Comparison of ENCODE assay signal across 10 cellular contexts in genomic region chr16:17301593-17302135, GRCh38.
A peak's percentile ranks its signal among the peaks of the same experiment; 100 is the strongest.
DNase-seq lines count a peak whose midpoint lies in the region; ATAC-seq and TF ChIP-seq lines count a peak whose summit lies in the region.
"Had no signal": no experiment of that assay in that cellular context is flagged by ENCODE, and none has a peak within 500 bp of the region (broad histone marks: within the 10 kb centered on the region; RNA-seq: fewer than 3 reads in every experiment).

No MANE protein-coding gene starts in this region.

- no peaks in the 10 kb centered on the region for H3K9me3 Mint-ChIP-seq in activated T-helper 2 cell treated with anti-CD3 and anti-CD28 coated beads, Interferon-gamma antibody, Interleukin-2, Interleukin-4, amounts not matched to agents 10 μg/mL and 5 μg/mL and 100 μg/mL, durations not matched to agents 14 hours and 24 hours and 36 hours
- H3K9me3 Mint-ChIP-seq: neural crest cell had no signal

- H3K9me3 ChIP-seq in left lung, result no peaks in the 10 kb centered on the region
- H3K9me3 ChIP-seq: thoracic aorta had no signal

- H3K27ac ChIP-seq in left lung, result no peak overlapping the region
- H3K27ac ChIP-seq: thoracic aorta had no signal

- peaks cover 40% of the 10 kb centered on the region for H3K4me1 Mint-ChIP-seq in activated T-helper 2 cell treated with anti-CD3 and anti-CD28 coated beads, Interferon-gamma antibody, Interleukin-2, Interleukin-4, amounts not matched to agents 10 μg/mL and 5 μg/mL and 100 μg/mL, durations not matched to agents 14 hours and 24 hours and 36 hours (ENCODE audit: low read depth)

- H3K4me3 Mint-ChIP-seq in activated T-helper 2 cell treated with anti-CD3 and anti-CD28 coated beads, Interferon-gamma antibody, Interleukin-2, Interleukin-4, amounts not matched to agents 10 μg/mL and 5 μg/mL and 100 μg/mL, durations not matched to agents 14 hours and 24 hours and 36 hours (ENCODE audit: low read depth), result no peak overlapping the region
- H3K4me3 Mint-ChIP-seq: neural crest cell had no signal

- peak; percentile 84 for ATAC-seq in GM18508 (IDR thresholded peaks at IDR 0.05; ENCODE audit: insufficient read depth, unreplicated experiment)
- ATAC-seq in GM21529 (IDR thresholded peaks at IDR 0.05; ENCODE audit: unreplicated experiment), result peak; percentile 83
- peak; percentile 78 for ATAC-seq in HG03558 (IDR thresholded peaks at IDR 0.05; ENCODE audit: extremely low read depth, unreplicated experiment)
- peak; percentile 27 for ATAC-seq in left lung

- intact Hi-C loops in left lung (cut with DNase I), result no loop called here
- intact Hi-C loops in activated T-helper 2 cell treated with anti-CD3 and anti-CD28 coated beads, Interferon-gamma antibody, Interleukin-2, Interleukin-4, amounts not matched to agents 10 μg/mL and 5 μg/mL and 100 μg/mL, durations not matched to agents 14 hours and 24 hours and 36 hours (cut with micrococcal nuclease), result no loop called here

- H3K4me3 ChIP-seq in left lung, result no peak overlapping the region
- H3K4me3 ChIP-seq: thoracic aorta had no signal

- TF ChIP-seq CTCF in left lung (IDR thresholded peaks at IDR 0.05), result no peak

- H3K27ac Mint-ChIP-seq in activated T-helper 2 cell treated with anti-CD3 and anti-CD28 coated beads, Interferon-gamma antibody, Interleukin-2, Interleukin-4, amounts not matched to agents 10 μg/mL and 5 μg/mL and 100 μg/mL, durations not matched to agents 14 hours and 24 hours and 36 hours, result no peak overlapping the region

- H3K27me3 Mint-ChIP-seq in activated T-helper 2 cell treated with anti-CD3 and anti-CD28 coated beads, Interferon-gamma antibody, Interleukin-2, Interleukin-4, amounts not matched to agents 10 μg/mL and 5 μg/mL and 100 μg/mL, durations not matched to agents 14 hours and 24 hours and 36 hours (ENCODE audit: low read depth), result no peaks in the 10 kb centered on the region

- peaks cover 4 to 23% of the 10 kb centered on the region in 2 donors for H3K4me1 ChIP-seq in left lung

- H3K27me3 ChIP-seq in left lung, result no peaks in the 10 kb centered on the region

- no peaks in the 10 kb centered on the region for H3K36me3 ChIP-seq in left lung
- H3K36me3 ChIP-seq: thoracic aorta had no signal

- H3K36me3 Mint-ChIP-seq in activated T-helper 2 cell treated with anti-CD3 and anti-CD28 coated beads, Interferon-gamma antibody, Interleukin-2, Interleukin-4, amounts not matched to agents 10 μg/mL and 5 μg/mL and 100 μg/mL, durations not matched to agents 14 hours and 24 hours and 36 hours (ENCODE audit: low read depth), result peaks cover 4% of the 10 kb centered on the region

- no peak for DNase-seq in left lung
- DNase-seq in NCI-H2029 (lab: John Stamatoyannopoulos, UW), result no peak
- no peak for DNase-seq in activated T-helper 2 cell treated with anti-CD3 and anti-CD28 coated beads, Interferon-gamma antibody, Interleukin-2, Interleukin-4, amounts not matched to agents 10 μg/mL and 5 μg/mL and 100 μg/mL, durations not matched to agents 14 hours and 24 hours and 36 hours (ENCODE audit: low spot score)
- DNase-seq in stimulated activated CD4-positive, alpha-beta T cell treated with anti-CD3 and anti-CD28 coated beads, Interleukin-2, amount 100 ng/mL, for 48 hours, result no peak
- no peak for DNase-seq in amygdala (lab: John Stamatoyannopoulos, UW)

Comparison
In these comparisons a context has a peak if more than half of its experiments do, and no peak if none do; other contexts are left out.
1. ATAC-seq: peak in every context shown above with its lines; median percentile 84 in GM18508; 83 in GM21529; 78 in HG03558; 27 in left lung.